Comparison of ENCODE assay signal across 25 cellular contexts in the genomic region with DNA sequence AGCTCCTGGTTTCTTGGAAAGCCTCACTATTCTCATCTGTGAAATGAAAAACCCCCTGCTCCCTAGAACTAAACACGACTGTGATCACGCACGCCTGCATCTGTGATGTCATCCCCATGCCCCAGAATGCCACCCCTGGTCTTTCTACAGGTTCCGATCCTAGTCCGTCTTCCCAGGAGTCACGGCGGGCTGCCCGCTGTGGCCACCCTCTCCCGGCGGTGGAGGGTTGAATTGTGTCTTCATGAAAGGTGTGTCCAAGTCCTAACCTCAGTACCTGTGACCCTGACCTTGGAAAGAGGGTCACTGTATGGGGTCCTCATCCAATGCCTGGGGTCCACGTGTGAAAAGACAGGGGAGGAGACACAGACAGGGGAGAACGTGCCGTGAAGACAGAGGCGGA. TPM values are rescaled to one million over a fixed set of nuclear protein-coding genes. Genes with fewer than 3 reads are reported as not detected.
"Had no signal": no experiment of that assay in that cellular context is flagged by ENCODE, and none has a peak within 500 bp of the region (broad histone marks: within the 10 kb centered on the region; RNA-seq: fewer than 3 reads in every experiment).

No MANE protein-coding gene starts in this region.

- H3K4me3 ChIP-seq: breast epithelium, Peyer's patch had no signal

- H3K27ac ChIP-seq: Peyer's patch, RWPE1 had no signal

- H3K9me3 Mint-ChIP-seq: activated B cell treated with CpG ODN at 0.5 μM for 24 hours; activated CD4-positive, alpha-beta T cell treated with anti-CD3 and anti-CD28 coated beads, Interleukin-2, amount 10 ng/mL, durations not matched to agents 24 days and 14 days; activated naive CD4-positive, alpha-beta T cell treated with anti-CD3 and anti-CD28 coated beads, Interleukin-2, amount 50 U/mL, for 24 hours; activated T-cell treated with anti-CD3 and anti-CD28 coated beads, Interleukin-2, amount 50 U/mL, for 24 hours; activated T-helper 1 cell treated with anti-CD3 and anti-CD28 coated beads, Interleukin-12 subunit alpha, Interleukin-12 subunit beta, Interleukin-2, Interleukin-4 antibody, amounts not matched to agents 30 ng/mL and 10 ng/mL and 1 ng/mL, durations not matched to agents 14 hours and 24 hours and 36 hours; T-helper 1 cell treated with Interleukin-12 subunit alpha and Interleukin-12 subunit beta and Interleukin-4 antibody, amounts not matched to agents 30 μg/mL and 1 μg/mL, for 36 hours had no signal

- ATAC-seq: activated CD8-positive, alpha-beta memory T cell treated with anti-CD3 and anti-CD28 coated beads, Interleukin-2, amount 10 ng/mL, durations not matched to agents 7 days and 5 days had no signal

- H3K36me3 ChIP-seq: breast epithelium, Peyer's patch had no signal

- H3K4me3 Mint-ChIP-seq: activated B cell treated with CpG ODN at 0.5 μM for 24 hours; activated CD4-positive, alpha-beta T cell treated with anti-CD3 and anti-CD28 coated beads, Interleukin-2, amount 10 ng/mL, durations not matched to agents 24 days and 14 days; activated CD8-positive, alpha-beta memory T cell treated with anti-CD3 and anti-CD28 coated beads, Interleukin-2, amount 10 ng/mL, durations not matched to agents 7 days and 5 days; activated naive CD4-positive, alpha-beta T cell treated with anti-CD3 and anti-CD28 coated beads, Interleukin-2, amount 50 U/mL, for 24 hours; activated T-cell treated with anti-CD3 and anti-CD28 coated beads, Interleukin-2, amount 50 U/mL, for 24 hours; activated T-helper 1 cell treated with anti-CD3 and anti-CD28 coated beads, Interleukin-12 subunit alpha, Interleukin-12 subunit beta, Interleukin-2, Interleukin-4 antibody, amounts not matched to agents 30 ng/mL and 10 ng/mL and 1 ng/mL, durations not matched to agents 14 hours and 24 hours and 36 hours; T-helper 1 cell treated with Interleukin-12 subunit alpha and Interleukin-12 subunit beta and Interleukin-4 antibody, amounts not matched to agents 30 μg/mL and 1 μg/mL, for 36 hours had no signal

- H3K27me3 Mint-ChIP-seq: activated CD4-positive, alpha-beta T cell treated with anti-CD3 and anti-CD28 coated beads, Interleukin-2, amount 10 ng/mL, durations not matched to agents 24 days and 14 days; activated CD8-positive, alpha-beta memory T cell treated with anti-CD3 and anti-CD28 coated beads, Interleukin-2, amount 10 ng/mL, durations not matched to agents 7 days and 5 days; activated naive CD4-positive, alpha-beta T cell treated with anti-CD3 and anti-CD28 coated beads, Interleukin-2, amount 50 U/mL, for 24 hours; activated T-cell treated with anti-CD3 and anti-CD28 coated beads, Interleukin-2, amount 50 U/mL, for 24 hours had no signal

- H3K36me3 Mint-ChIP-seq: activated CD8-positive, alpha-beta memory T cell treated with anti-CD3 and anti-CD28 coated beads, Interleukin-2, amount 10 ng/mL, durations not matched to agents 7 days and 5 days; activated naive CD4-positive, alpha-beta T cell treated with anti-CD3 and anti-CD28 coated beads, Interleukin-2, amount 50 U/mL, for 24 hours had no signal

- H3K9me3 ChIP-seq: breast epithelium, Peyer's patch had no signal

- H3K27ac Mint-ChIP-seq: activated B cell treated with CpG ODN at 0.5 μM for 24 hours; activated CD4-positive, alpha-beta T cell treated with anti-CD3 and anti-CD28 coated beads, Interleukin-2, amount 10 ng/mL, durations not matched to agents 24 days and 14 days; activated CD8-positive, alpha-beta memory T cell treated with anti-CD3 and anti-CD28 coated beads, Interleukin-2, amount 10 ng/mL, durations not matched to agents 7 days and 5 days; activated naive CD4-positive, alpha-beta T cell treated with anti-CD3 and anti-CD28 coated beads, Interleukin-2, amount 50 U/mL, for 24 hours; activated T-cell treated with anti-CD3 and anti-CD28 coated beads, Interleukin-2, amount 50 U/mL, for 24 hours; activated T-helper 1 cell treated with anti-CD3 and anti-CD28 coated beads, Interleukin-12 subunit alpha, Interleukin-12 subunit beta, Interleukin-2, Interleukin-4 antibody, amounts not matched to agents 30 ng/mL and 10 ng/mL and 1 ng/mL, durations not matched to agents 14 hours and 24 hours and 36 hours; T-helper 1 cell treated with Interleukin-12 subunit alpha and Interleukin-12 subunit beta and Interleukin-4 antibody, amounts not matched to agents 30 μg/mL and 1 μg/mL, for 36 hours had no signal

- H3K27me3 ChIP-seq: breast epithelium, Peyer's patch had no signal

- H3K4me1 Mint-ChIP-seq: activated B cell treated with CpG ODN at 0.5 μM for 24 hours; activated CD4-positive, alpha-beta T cell treated with anti-CD3 and anti-CD28 coated beads, Interleukin-2, amount 10 ng/mL, durations not matched to agents 24 days and 14 days; activated CD8-positive, alpha-beta memory T cell treated with anti-CD3 and anti-CD28 coated beads, Interleukin-2, amount 10 ng/mL, durations not matched to agents 7 days and 5 days; activated naive CD4-positive, alpha-beta T cell treated with anti-CD3 and anti-CD28 coated beads, Interleukin-2, amount 50 U/mL, for 24 hours had no signal

- DNase-seq: activated B cell treated with CpG ODN at 0.5 μM for 24 hours; activated CD4-positive, alpha-beta T cell treated with anti-CD3 and anti-CD28 coated beads for 1 hour; activated CD4-positive, alpha-beta T cell treated with anti-CD3 and anti-CD28 coated beads, Interleukin-2, amount 10 ng/mL, durations not matched to agents 24 days and 14 days; activated CD4-positive, alpha-beta T cell treated with anti-CD3 and anti-CD28 coated beads, Interleukin-2, amount 50 U/mL, for 48 hours; activated CD8-positive, alpha-beta memory T cell treated with anti-CD3 and anti-CD28 coated beads, Interleukin-2, amount 10 ng/mL, durations not matched to agents 7 days and 5 days; activated effector memory CD4-positive, alpha-beta T cell treated with Interleukin-2 at 50 U/mL for 16 hours; activated naive CD4-positive, alpha-beta T cell; activated T-cell treated with anti-CD3 and anti-CD28 coated beads, Interleukin-2, amount 50 U/mL, for 24 hours; aorta; caudate nucleus; Karpas-422; MM.1S; NCI-H1105 treated with DMSO at 0.1 percent for 48 hours; NCI-H1436 treated with DMSO at 0.1 percent for 48 hours; NCI-H187; NCI-H2081; NCI-H510A treated with DMSO at 0.1 percent for 48 hours; NCI-H69; Peyer's patch; SHP77 treated with DMSO at 0.1 percent for 48 hours had no signal

RNA-seq across cellular contexts. Expression of gene OSBPL5, which starts 14.4 kb away (rescaled TPM):
- total RNA-seq: activated B cell treated with CpG ODN at 0.5 μM for 24 hours had no signal
